ENCODE assay signal across 27 cellular contexts in genomic region chr5:87188411-87188810, GRCh38.
"Had no signal": no experiment of that assay in that cellular context is flagged by ENCODE, and none has a peak within 500 bp of the region (broad histone marks: within the 10 kb centered on the region; RNA-seq: fewer than 3 reads in every experiment).

No MANE protein-coding gene starts in this region.

- DNase-seq: activated CD4-positive, alpha-beta T cell treated with anti-CD3 and anti-CD28 coated beads for 4 hours; activated CD4-positive, alpha-beta T cell treated with anti-CD3 and anti-CD28 coated beads, Interleukin-2, amount 50 U/mL, for 4 hours; activated effector memory CD4-positive, alpha-beta T cell treated with anti-CD3 and anti-CD28 coated beads, Interleukin-2, amount 50 U/mL, for 16 hours; activated naive CD4-positive, alpha-beta T cell treated with anti-CD3 and anti-CD28 coated beads for 36 hours; activated naive CD8-positive, alpha-beta T cell treated with anti-CD3 and anti-CD28 coated beads for 36 hours; activated T-cell treated with anti-CD3 and anti-CD28 coated beads for 4 hours; activated T-cell treated with anti-CD3 and anti-CD28 coated beads, Interleukin-2, amount 50 U/mL, for 72 hours; adrenal gland; aorta; body of pancreas; dermis blood vessel endothelial cell; effector CD4-positive, alpha-beta T cell; foreskin keratinocyte; glutamatergic neuron; islet precursor cell; left ventricle myocardium superior; naive thymus-derived CD4-positive, alpha-beta T cell; pancreas; psoas muscle; stimulated activated CD4-positive, alpha-beta T cell treated with anti-CD3 and anti-CD28 coated beads, Interleukin-15, amount 100 ng/mL, for 24 hours; stimulated activated CD4-positive, alpha-beta T cell treated with anti-CD3 and anti-CD28 coated beads, Interleukin-2, amount 100 ng/mL, for 24 hours; stimulated activated naive CD4-positive, alpha-beta T cell; T-helper 9 cell had no signal

- H3K4me3 Mint-ChIP-seq: activated naive CD4-positive, alpha-beta T cell treated with anti-CD3 and anti-CD28 coated beads for 36 hours; activated naive CD8-positive, alpha-beta T cell treated with anti-CD3 and anti-CD28 coated beads for 36 hours; activated T-cell treated with anti-CD3 and anti-CD28 coated beads, Interleukin-2, amount 50 U/mL, for 72 hours; naive thymus-derived CD4-positive, alpha-beta T cell had no signal

- H3K4me1 ChIP-seq: adrenal gland, body of pancreas, esophagus muscularis mucosa, foreskin keratinocyte, psoas muscle, right atrium auricular region, tibial nerve had no signal

- H3K4me3 ChIP-seq: adrenal gland, body of pancreas, esophagus muscularis mucosa, pancreas, psoas muscle, right atrium auricular region, tibial nerve had no signal

- H3K9me3 ChIP-seq: adrenal gland, body of pancreas, esophagus muscularis mucosa, pancreas, psoas muscle, right atrium auricular region, tibial nerve had no signal

- H3K27ac Mint-ChIP-seq: activated naive CD4-positive, alpha-beta T cell treated with anti-CD3 and anti-CD28 coated beads for 36 hours; activated naive CD8-positive, alpha-beta T cell treated with anti-CD3 and anti-CD28 coated beads for 36 hours; activated T-cell treated with anti-CD3 and anti-CD28 coated beads, Interleukin-2, amount 50 U/mL, for 72 hours; naive thymus-derived CD4-positive, alpha-beta T cell had no signal

- H3K27ac ChIP-seq: adrenal gland, body of pancreas, esophagus muscularis mucosa, foreskin keratinocyte, pancreas, psoas muscle, right atrium auricular region, tibial nerve, VCaP had no signal

- H3K9me3 Mint-ChIP-seq: activated naive CD4-positive, alpha-beta T cell treated with anti-CD3 and anti-CD28 coated beads for 36 hours; activated naive CD8-positive, alpha-beta T cell treated with anti-CD3 and anti-CD28 coated beads for 36 hours; naive thymus-derived CD4-positive, alpha-beta T cell had no signal

- H3K27me3 ChIP-seq: adrenal gland, body of pancreas, esophagus muscularis mucosa, foreskin keratinocyte, pancreas, right atrium auricular region, tibial nerve had no signal

- H3K36me3 ChIP-seq: adrenal gland, esophagus muscularis mucosa, pancreas, right atrium auricular region, tibial nerve had no signal

- H3K27me3 Mint-ChIP-seq: activated naive CD8-positive, alpha-beta T cell treated with anti-CD3 and anti-CD28 coated beads for 36 hours had no signal

- H3K36me3 Mint-ChIP-seq: activated naive CD8-positive, alpha-beta T cell treated with anti-CD3 and anti-CD28 coated beads for 36 hours; naive thymus-derived CD4-positive, alpha-beta T cell had no signal
